8 cellular contexts compared by ENCODE assay signal in the genomic region with DNA sequence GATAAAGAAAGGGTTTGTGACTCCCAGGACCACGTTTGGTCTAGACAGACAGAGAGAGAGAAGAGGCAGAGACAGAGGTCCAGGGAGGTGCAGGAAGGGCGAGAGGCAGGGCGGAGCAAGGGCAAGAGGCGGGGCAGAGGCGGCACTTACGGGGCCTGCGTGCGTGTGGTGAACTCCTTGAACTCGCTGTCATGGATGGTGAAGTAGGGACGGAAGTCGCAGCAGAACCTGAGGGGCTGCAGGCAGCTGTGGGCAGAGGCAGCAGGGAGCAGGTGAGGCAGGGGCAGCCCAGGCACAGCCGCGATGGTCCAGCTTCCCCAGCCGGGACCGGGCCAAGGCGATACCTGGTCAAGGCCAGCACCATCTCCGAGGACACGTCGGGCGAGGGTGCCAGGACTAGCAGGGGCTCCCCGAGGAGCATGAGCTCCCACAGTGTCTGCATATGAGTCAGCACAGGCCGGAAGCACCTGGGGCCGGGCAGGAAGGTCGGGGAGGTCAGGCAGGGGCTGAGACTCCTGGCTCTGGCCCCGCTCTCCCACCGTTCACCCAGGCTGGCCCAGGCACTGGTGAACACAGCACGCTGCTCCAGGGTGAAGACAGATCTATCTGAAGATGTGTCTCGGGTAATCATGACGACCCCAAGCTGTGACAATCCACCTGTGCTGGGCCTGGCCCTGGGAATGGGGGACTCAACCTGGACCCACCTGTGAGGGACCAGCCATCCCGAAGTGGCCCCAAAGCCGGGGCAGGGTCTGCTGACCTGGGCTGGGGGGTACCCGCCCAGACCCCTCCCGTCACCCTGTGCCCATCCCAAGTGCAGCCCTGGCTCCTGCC. TPM values are rescaled to one million over a fixed set of nuclear protein-coding genes. Genes with fewer than 3 reads are reported as not detected.
DNase-seq lines count a peak whose midpoint lies in the region; ATAC-seq, FAIRE-seq and TF ChIP-seq lines count a peak whose summit lies in the region.

No MANE protein-coding gene starts in this region.

- DNase-seq in H1 (ENCODE audit: low read depth in 1 of 2, low spot score in 2 of 2) (peak in 1 of 2 experiments; percentile 59), NCI-H187 (lab: John Stamatoyannopoulos, UW) (no peak), NCI-H226 (no peak)
- DNase-seq in stimulated activated CD4-positive, alpha-beta T cell treated with anti-CD3 and anti-CD28 coated beads, Interleukin-2, amount 100 ng/mL, for 24 hours, result peak; percentile 76 to 82

- H3K36me3 ChIP-seq in BLaER1 treated with 17β-estradiol and CSF1 and Interleukin-3, amounts not matched to agents 10 nM and 100 nM, result no peaks in the 10 kb centered on the region
- no peaks in the 10 kb centered on the region for H3K36me3 ChIP-seq in H1 (ENCODE audit: control insufficient read depth in 2 of 4, insufficient read depth in 4 of 4, low read length in 3 of 4)

- peak; percentile 82 for ATAC-seq in GM19395 (IDR thresholded peaks at IDR 0.05; ENCODE audit: unreplicated experiment)
- ATAC-seq in HG03469 (IDR thresholded peaks at IDR 0.05; ENCODE audit: unreplicated experiment), result peak; percentile 34
- ATAC-seq in activated CD4-positive, CD25-positive, alpha-beta regulatory T cell treated with anti-CD3 and anti-CD28 coated beads, Interleukin-2, amount 50 U/mL, for 24 hours, result peak; percentile 95 to 97

- H2BK5ac ChIP-seq in H1 (ENCODE audit: low read depth, low read length), result peak overlapping the region; percentile 71

- H4K91ac ChIP-seq in H1 (replicated peaks; ENCODE audit: insufficient read length, low read length), result peak overlapping the region; percentile 42

- no peak overlapping the region for H3K23ac ChIP-seq in H1 (ENCODE audit: insufficient read length)

- H3K9ac ChIP-seq in BLaER1 treated with 17β-estradiol and CSF1 and Interleukin-3, amounts not matched to agents 10 nM and 100 nM, result peak overlapping the region; percentile 42 to 83 (median 69)
- H3K9ac ChIP-seq in H1 (replicated peaks in 1 of 4; ENCODE audit: extremely low read depth in 1 of 4, low read depth in 3 of 4, low read length in 3 of 4), result no peak overlapping the region; a peak in 1 of 7 replicates

- no peak overlapping the region; the same call in 1 of the 2 replicates for H4K8ac ChIP-seq in H1 (ENCODE audit: extremely low read depth, insufficient read depth, low read length)

- H3K23me2 ChIP-seq in H1 (ENCODE audit: low read depth, low read length), result no peaks in the 10 kb centered on the region; the same call in 1 of the 2 replicates

- no peak for TF ChIP-seq RAD21 in H1 (IDR thresholded peaks at IDR 0.05 in 1 of 2, conservative IDR thresholded peaks at IDR 0.05 in 1 of 2; ENCODE audit: low read depth in 2 of 2, low read length in 2 of 2)

- H3K14ac ChIP-seq in H1 (ENCODE audit: insufficient read length), result no peak overlapping the region

- no peak overlapping the region for H2AK5ac ChIP-seq in H1 (ENCODE audit: low read depth, low read length)

- H2BK15ac ChIP-seq in H1 (ENCODE audit: low read length), result peak overlapping the region; percentile 72; the same call in 1 of the 2 replicates

- H3K56ac ChIP-seq in H1 (replicated peaks; ENCODE audit: insufficient read length, low read depth, low read length), result no peak overlapping the region

- H3K27me3 ChIP-seq in BLaER1 treated with 17β-estradiol and CSF1 and Interleukin-3, amounts not matched to agents 10 nM and 100 nM, result peaks cover 0 to 47% (median 0%) of the 10 kb centered on the region in 11 experiments; a peak in 6 of 22 replicates
- no peaks in the 10 kb centered on the region; a peak in 1 of 7 replicates for H3K27me3 ChIP-seq in H1 (replicated peaks in 1 of 4; ENCODE audit: control insufficient read depth in 3 of 4, extremely low read depth in 1 of 4, insufficient read depth in 3 of 4, low read length in 3 of 4)

- FAIRE-seq in H1 (lab: Jason Lieb, UNC), result no peak

- TF ChIP-seq CTCF in H1 (IDR thresholded peaks at IDR 0.05; ENCODE audit: control extremely low read depth in 1 of 3, insufficient read depth in 1 of 3, low read depth in 1 of 3, low read length in 3 of 3), result no peak

- TF ChIP-seq EP300 in H1 (IDR thresholded peaks at IDR 0.05; ENCODE audit: borderline replicate concordance in 1 of 2, low read depth in 2 of 2, low read length in 2 of 2), result no peak

- peak overlapping the region; percentile 75; the same call in 1 of the 2 replicates for H2BK12ac ChIP-seq in H1 (ENCODE audit: low read depth, low read length)

- no peak for TF ChIP-seq POLR2A in H1 (IDR thresholded peaks at IDR 0.05; ENCODE audit: control extremely low read depth in 1 of 2, low read depth in 2 of 2, low read length in 2 of 2)

- POLR2A ChIA-PET in H1 (lab: Charles Lee; ENCODE audit: partially characterized antibody), result interaction anchor here (1.3 kb wide), 1 partner anchor 22 kb away, joined by 3 read pairs; no protein-coding TSS in a partner anchor

- no peak overlapping the region for H3K4ac ChIP-seq in H1 (replicated peaks; ENCODE audit: insufficient read length, low read depth, low read length)

- no peaks in the 10 kb centered on the region for H3K79me1 ChIP-seq in H1 (ENCODE audit: low read depth, low read length)

- H3K79me2 ChIP-seq in H1 (ENCODE audit: control insufficient read depth in 1 of 2, insufficient read depth in 2 of 2, low read length in 2 of 2), result no peaks in the 10 kb centered on the region

- H4K20me1 ChIP-seq in BLaER1 treated with 17β-estradiol and CSF1 and Interleukin-3, amounts not matched to agents 10 nM and 100 nM, result peaks cover 0 to 40% (median 13%) of the 10 kb centered on the region in 11 experiments; a peak in 14 of 22 replicates
- H4K20me1 ChIP-seq in H1 (replicated peaks in 1 of 2; ENCODE audit: control insufficient read depth in 1 of 2, insufficient read depth in 2 of 2, low read length in 2 of 2), result no peaks in the 10 kb centered on the region

- no peak overlapping the region for H2BK20ac ChIP-seq in H1 (ENCODE audit: low read length)

- no peak overlapping the region for H2BK120ac ChIP-seq in H1 (replicated peaks; ENCODE audit: low read depth, low read length)

- H3K27ac ChIP-seq in BLaER1 treated with 17β-estradiol and CSF1 and Interleukin-3, amounts not matched to agents 10 nM and 100 nM, result peak overlapping the region in 10 of 11 experiments; percentile 24 to 91 (median 73); a peak in 18 of 22 replicates
- H3K27ac ChIP-seq in H1 (ENCODE audit: low read depth, low read length), result no peak overlapping the region

- H2AFZ ChIP-seq in H1 (ENCODE audit: low read length), result no peak overlapping the region

- peaks cover 83 to 98% (median 95%) of the 10 kb centered on the region in 10 experiments for H3K4me1 ChIP-seq in BLaER1 treated with 17β-estradiol and CSF1 and Interleukin-3, amounts not matched to agents 10 nM and 100 nM
- H3K4me1 ChIP-seq in H1 (replicated peaks in 1 of 4; ENCODE audit: control insufficient read depth in 3 of 4, insufficient read depth in 4 of 4, low read length in 3 of 4), result peaks cover 0 to 10% (median 4%) of the 10 kb centered on the region in 4 experiments; a peak in 3 of 7 replicates

- 70% methylated on average over 18 of the region's 33 CpGs; no CpG with 5 or more reads in 1 of the 2 experiments for WGBS in H1 (ENCODE audit: extremely low coverage in 1 of 2, insufficient coverage in 1 of 2, insufficient read length in 1 of 2, insufficient replicate concordance in 2 of 2, low coverage in 1 of 2, low lambda C conversion rate in 2 of 2, missing lambda C conversion rate in 1 of 2), 2 experiments

- H3K4me2 ChIP-seq in BLaER1 treated with 17β-estradiol and CSF1 and Interleukin-3, amounts not matched to agents 10 nM and 100 nM, result peak overlapping the region; percentile 96 to 100 (median 99)
- no peak overlapping the region for H3K4me2 ChIP-seq in H1 (ENCODE audit: insufficient read depth in 1 of 2, low read depth in 2 of 2, low read length in 2 of 2)

- H3K18ac ChIP-seq in H1 (ENCODE audit: extremely low read depth, low read length), result no peak overlapping the region

- H3K9me3 ChIP-seq in BLaER1 treated with 17β-estradiol and CSF1 and Interleukin-3, amounts not matched to agents 10 nM and 100 nM (replicated peaks in 1 of 11), result no peaks in the 10 kb centered on the region
- no peaks in the 10 kb centered on the region for H3K9me3 ChIP-seq in H1 (ENCODE audit: insufficient read depth in 2 of 2, low read depth in 1 of 2, low read length in 1 of 2)

- H3K4me3 ChIP-seq in BLaER1 treated with 17β-estradiol and CSF1 and Interleukin-3, amounts not matched to agents 10 nM and 100 nM, result peak overlapping the region; percentile 38 to 64 (median 58)
- no peak overlapping the region for H3K4me3 ChIP-seq in H1 (ENCODE audit: extremely low read depth in 1 of 4, insufficient read depth in 2 of 4, low read depth in 3 of 4, low read length in 4 of 4)

- H4K5ac ChIP-seq in H1 (ENCODE audit: insufficient read length, low read depth, low read length), result no peak overlapping the region

- CTCF ChIA-PET in H1 (lab: Charles Lee; ENCODE audit: partially characterized antibody), result interaction anchor here (1.4 to 2.5 kb wide), 3 partner anchors 11 to 28 kb away, joined by 5 to 7 read pairs (median 5); no protein-coding TSS in a partner anchor

RNA-seq across cellular contexts. Expression of a gene that starts 7.2 kb away (rescaled TPM):
- 92.8 and 106 TPM in 2 replicates for total RNA-seq in H1 (2021; fragmentation: NEBNext Ultra II Directional; extraction: Animal tissue kit (Norgen Biotek cat#: 25700))
- 58.3 and 83.3 TPM in 2 replicates for polyA plus RNA-seq in H1 (2011; rRNA removed)
- polyA plus RNA-seq in H1 (2011; cell fraction: cytosol; rRNA removed), result 58.5 TPM
- polyA plus RNA-seq in H1 (2011; cell fraction: nucleus; rRNA removed), result 226 TPM
- polyA plus RNA-seq in H1 (2012, experiment 1 of 2), result 63.1 to 97.9 TPM (median 90.3 TPM) in 4 replicates
- 97.7 TPM for polyA plus RNA-seq in H1 (2012, experiment 2 of 2)
- polyA plus RNA-seq in H1 (2013, experiment 1 of 2), result 115 TPM
- polyA plus RNA-seq in H1 (2013, experiment 2 of 2), result 92.5 TPM
- 71.0 and 71.3 TPM in 2 replicates for polyA minus RNA-seq in H1 (2011; rRNA and poly(A)+ RNA removed)
- polyA minus RNA-seq in H1 (2011; cell fraction: cytosol; rRNA and poly(A)+ RNA removed), result 70.6 TPM
- polyA minus RNA-seq in H1 (2011; cell fraction: nucleus; rRNA and poly(A)+ RNA removed), result 62.9 TPM

RNA-seq across cellular contexts. Expression of a gene that starts 12.1 kb away (rescaled TPM):
- 1.1 TPM in 2 replicates for total RNA-seq in H1 (2021; fragmentation: NEBNext Ultra II Directional; extraction: Animal tissue kit (Norgen Biotek cat#: 25700))
- 1.9 and 3.6 TPM in 2 replicates for polyA plus RNA-seq in H1 (2011; rRNA removed)
- polyA plus RNA-seq in H1 (2011; cell fraction: cytosol; rRNA removed), result 2.0 TPM
- 13.0 TPM for polyA plus RNA-seq in H1 (2011; cell fraction: nucleus; rRNA removed)
- 0.58 to 2.1 TPM (median 1.6 TPM) in 4 replicates for polyA plus RNA-seq in H1 (2012, experiment 1 of 2)
- polyA plus RNA-seq in H1 (2012, experiment 2 of 2), result 0.84 TPM
- 0.75 TPM for polyA plus RNA-seq in H1 (2013, experiment 1 of 2)
- polyA plus RNA-seq in H1 (2013, experiment 2 of 2), result 0.75 TPM
- polyA minus RNA-seq in H1 (2011; rRNA and poly(A)+ RNA removed), result 0.32 and 0.50 TPM in 2 replicates
- polyA minus RNA-seq in H1 (2011; cell fraction: cytosol; rRNA and poly(A)+ RNA removed), result 1.2 TPM
- 1.4 TPM for polyA minus RNA-seq in H1 (2011; cell fraction: nucleus; rRNA and poly(A)+ RNA removed)

RNA-seq across cellular contexts. Expression of a gene that starts 28.5 kb away (rescaled TPM):
- 32.2 and 32.3 TPM in 2 replicates for total RNA-seq in H1 (2021; fragmentation: NEBNext Ultra II Directional; extraction: Animal tissue kit (Norgen Biotek cat#: 25700))
- 25.0 and 33.1 TPM in 2 replicates for polyA plus RNA-seq in H1 (2011; rRNA removed)
- 34.4 TPM for polyA plus RNA-seq in H1 (2011; cell fraction: cytosol; rRNA removed)
- 140 TPM for polyA plus RNA-seq in H1 (2011; cell fraction: nucleus; rRNA removed)
- 24.5 to 41.1 TPM (median 35.3 TPM) in 4 replicates for polyA plus RNA-seq in H1 (2012, experiment 1 of 2)
- polyA plus RNA-seq in H1 (2012, experiment 2 of 2), result 25.1 TPM
- polyA plus RNA-seq in H1 (2013, experiment 1 of 2), result 17.9 TPM
- polyA plus RNA-seq in H1 (2013, experiment 2 of 2), result 16.7 TPM
- 30.2 and 31.7 TPM in 2 replicates for polyA minus RNA-seq in H1 (2011; rRNA and poly(A)+ RNA removed)
- polyA minus RNA-seq in H1 (2011; cell fraction: cytosol; rRNA and poly(A)+ RNA removed), result 23.9 TPM
- polyA minus RNA-seq in H1 (2011; cell fraction: nucleus; rRNA and poly(A)+ RNA removed), result 34.9 TPM

RNA-seq across cellular contexts. Expression of a gene that starts 44.5 kb away (rescaled TPM):
- total RNA-seq in H1 (2021; fragmentation: NEBNext Ultra II Directional; extraction: Animal tissue kit (Norgen Biotek cat#: 25700)), result 1.5 TPM in 2 replicates
- polyA plus RNA-seq in H1 (2011; rRNA removed), result 0.70 and 1.5 TPM in 2 replicates
- 1.1 TPM for polyA plus RNA-seq in H1 (2011; cell fraction: cytosol; rRNA removed)
- 4.6 TPM for polyA plus RNA-seq in H1 (2011; cell fraction: nucleus; rRNA removed)
- 0.36 to 1.7 TPM (median 1.1 TPM) in 4 replicates for polyA plus RNA-seq in H1 (2012, experiment 1 of 2)
- polyA plus RNA-seq in H1 (2012, experiment 2 of 2), result 0.45 TPM
- polyA plus RNA-seq in H1 (2013, experiment 1 of 2), result 0.87 TPM
- polyA plus RNA-seq in H1 (2013, experiment 2 of 2), result 0.96 TPM
- polyA minus RNA-seq in H1 (2011; rRNA and poly(A)+ RNA removed), result 0.57 and 0.68 TPM in 2 replicates
- not detected for polyA minus RNA-seq in H1 (2011; cell fraction: cytosol; rRNA and poly(A)+ RNA removed)
- polyA minus RNA-seq in H1 (2011; cell fraction: nucleus; rRNA and poly(A)+ RNA removed), result 1.00 TPM

RNA-seq across cellular contexts. Expression of a gene that starts 53.2 kb away (rescaled TPM):
- total RNA-seq in H1 (2021; fragmentation: NEBNext Ultra II Directional; extraction: Animal tissue kit (Norgen Biotek cat#: 25700)), result 15.6 and 20.3 TPM in 2 replicates
- 17.3 and 25.9 TPM in 2 replicates for polyA plus RNA-seq in H1 (2011; rRNA removed)
- polyA plus RNA-seq in H1 (2011; cell fraction: cytosol; rRNA removed), result 24.5 TPM
- 83.3 TPM for polyA plus RNA-seq in H1 (2011; cell fraction: nucleus; rRNA removed)
- polyA plus RNA-seq in H1 (2012, experiment 1 of 2), result 13.2 to 20.0 TPM (median 18.2 TPM) in 4 replicates
- polyA plus RNA-seq in H1 (2012, experiment 2 of 2), result 15.2 TPM
- polyA plus RNA-seq in H1 (2013, experiment 1 of 2), result 14.5 TPM
- polyA plus RNA-seq in H1 (2013, experiment 2 of 2), result 11.9 TPM
- polyA minus RNA-seq in H1 (2011; rRNA and poly(A)+ RNA removed), result 8.8 and 9.6 TPM in 2 replicates
- 11.2 TPM for polyA minus RNA-seq in H1 (2011; cell fraction: cytosol; rRNA and poly(A)+ RNA removed)
- polyA minus RNA-seq in H1 (2011; cell fraction: nucleus; rRNA and poly(A)+ RNA removed), result 19.5 TPM

Comparison
In these comparisons a context has a peak if more than half of its experiments do, and no peak if none do; other contexts are left out.
1. H3K4me2 ChIP-seq: peak in BLaER1 treated with 17β-estradiol and CSF1 and Interleukin-3, amounts not matched to agents 10 nM and 100 nM (11 of 11); none in H1 (0 of 2).
2. H3K4me3 ChIP-seq: peak in BLaER1 treated with 17β-estradiol and CSF1 and Interleukin-3, amounts not matched to agents 10 nM and 100 nM (10 of 10); none in H1 (0 of 4).
3. H3K9ac ChIP-seq: peak in BLaER1 treated with 17β-estradiol and CSF1 and Interleukin-3, amounts not matched to agents 10 nM and 100 nM (11 of 11); none in H1 (0 of 4).
4. ATAC-seq: peak in every context shown above with its lines; median percentile 96 in activated CD4-positive, CD25-positive, alpha-beta regulatory T cell treated with anti-CD3 and anti-CD28 coated beads, Interleukin-2, amount 50 U/mL, for 24 hours; 82 in GM19395; 34 in HG03469.
5. DNase-seq: peak in stimulated activated CD4-positive, alpha-beta T cell treated with anti-CD3 and anti-CD28 coated beads, Interleukin-2, amount 100 ng/mL, for 24 hours (2 of 2); none in NCI-H187 (0 of 2) and NCI-H226 (single experiment).